In genomic region chr11:2431395-2431794, GRCh38 we compare ENCODE assay signal across 2 cellular contexts.
A peak's percentile ranks its signal among the peaks of the same experiment; 100 is the strongest.
TF ChIP-seq lines count a peak whose summit lies in the region.

No MANE protein-coding gene starts in this region.

TF ChIP-seq in HEK293, 187 proteins besides CTCF, POLR2A, EP300 and RAD21:
- TF ChIP-seq ZNF510 (tag by site-specific recombination; IDR thresholded peaks at IDR 0.05; ENCODE audit: insufficient replicate concordance) (no peak), ZNF16 (tag by site-specific recombination; IDR thresholded peaks at IDR 0.05; ENCODE audit: low read depth) (peak; percentile 71; the same call in 1 of the 2 replicates), ZNF48 (tag by site-specific recombination; IDR thresholded peaks at IDR 0.05) (no peak), ZNF266 (tag by site-specific recombination; IDR thresholded peaks at IDR 0.05; ENCODE audit: low read depth) (no peak)

TF ChIP-seq in K562, 482 proteins besides CTCF, POLR2A, EP300 and RAD21:
- TF ChIP-seq BCOR (IDR thresholded peaks at IDR 0.05) (peak; percentile 38; the same call in 1 of the 2 replicates), CUX1 (CRISPR knock-in tag; IDR thresholded peaks at IDR 0.05) (no peak), ZFP36 (IDR thresholded peaks at IDR 0.05; ENCODE audit: low read depth, low read length, partially characterized antibody) (peak; percentile 10)
TF ChIP-seq in K562: peak in this region for 2.
